Comparison of ENCODE assay signal across 8 cellular contexts in the genomic region with DNA sequence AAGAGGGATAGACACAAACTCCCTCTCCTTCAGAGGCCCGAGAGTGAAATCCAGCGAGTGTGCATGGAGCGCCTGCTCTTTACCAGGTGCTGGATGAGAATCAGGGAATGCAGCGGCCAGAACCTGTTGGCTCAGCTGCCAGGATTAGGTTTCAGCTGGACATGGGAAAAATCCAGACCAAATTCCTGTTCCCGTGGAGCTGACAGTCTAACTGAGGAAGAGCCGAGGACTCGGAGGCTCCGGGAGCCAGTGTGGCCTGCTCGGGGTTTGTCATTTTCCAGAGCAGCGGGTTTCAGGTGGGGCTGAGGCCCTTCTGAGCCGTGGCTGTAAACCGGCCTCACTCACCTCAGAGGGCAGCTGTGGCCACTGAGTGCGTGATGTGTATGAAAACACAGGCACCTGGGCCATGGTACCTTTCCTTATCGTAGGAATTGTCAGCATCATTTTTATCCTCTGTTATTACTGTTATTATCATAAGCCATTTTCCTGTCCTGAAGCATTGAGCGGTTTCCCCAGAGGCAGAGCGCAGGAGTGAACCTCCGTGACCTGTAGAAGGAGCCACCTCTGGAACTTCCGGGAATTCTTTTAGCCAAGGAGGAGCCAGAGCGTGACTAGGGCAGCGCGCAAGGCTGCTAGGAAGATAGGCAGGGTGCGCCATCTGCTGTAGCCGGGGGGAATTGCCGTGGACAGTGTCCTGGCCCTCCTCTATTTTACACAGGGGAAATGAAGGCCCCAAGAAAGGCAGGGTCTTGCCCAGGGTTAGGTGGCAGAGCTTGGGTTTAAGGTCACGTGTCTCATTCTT. TPM values are rescaled to one million over a fixed set of nuclear protein-coding genes. Genes with fewer than 3 reads are reported as not detected.
DNase-seq lines count a peak whose midpoint lies in the region; ATAC-seq and TF ChIP-seq lines count a peak whose summit lies in the region.

No MANE protein-coding gene starts in this region.

- TF ChIP-seq EP300 in esophagus muscularis mucosa (IDR thresholded peaks at IDR 0.05): no peak

- H3K27ac Mint-ChIP-seq in CD4-positive, CD25-positive, alpha-beta regulatory T cell: peak overlapping the region; percentile 92 to 97 (median 97)
- peak overlapping the region; percentile 95 to 99 (median 98) for H3K27ac Mint-ChIP-seq in naive B cell

- H3K9me3 ChIP-seq in CD4-positive, CD25-positive, alpha-beta regulatory T cell (ENCODE audit: control insufficient read depth in 2 of 2, low read length in 2 of 2): no peaks in the 10 kb centered on the region
- H3K9me3 ChIP-seq in PC-3 (ENCODE audit: low read length) (no peaks in the 10 kb centered on the region), esophagus muscularis mucosa (no peaks in the 10 kb centered on the region)

- H4K20me1 ChIP-seq in PC-3 (ENCODE audit: low read length): no peaks in the 10 kb centered on the region

- H3K27ac ChIP-seq in CD4-positive, CD25-positive, alpha-beta regulatory T cell (ENCODE audit: insufficient read depth, low read length, poor library complexity, severe bottlenecking): peak overlapping the region; percentile 58
- peak overlapping the region; percentile 65 for H3K27ac ChIP-seq in PC-3 (ENCODE audit: low read length)
- peak overlapping the region; percentile 84 to 92 (median 88) for H3K27ac ChIP-seq in esophagus muscularis mucosa (replicated peaks in 1 of 4)

- 25% methylated on average over 25 of the region's 25 CpGs for WGBS in esophagus muscularis mucosa

- H3K4me3 ChIP-seq in CD4-positive, CD25-positive, alpha-beta regulatory T cell (ENCODE audit: low read depth, low read length): peak overlapping the region; percentile 26
- H3K4me3 ChIP-seq in PC-3 (ENCODE audit: low read length): no peak overlapping the region
- peak overlapping the region; percentile 29 to 53 (median 43) for H3K4me3 ChIP-seq in esophagus muscularis mucosa

- H3F3A ChIP-seq in PC-3 (ENCODE audit: low read length, unreplicated experiment): no peaks in the 10 kb centered on the region

- peak overlapping the region; percentile 49 for H3K4me2 ChIP-seq in PC-3 (ENCODE audit: low read length)

- H3K4me3 Mint-ChIP-seq in CD4-positive, CD25-positive, alpha-beta regulatory T cell: peak overlapping the region in 2 of 4 donors; percentile 64 to 67
- H3K4me3 Mint-ChIP-seq in naive B cell: peak overlapping the region; percentile 61 to 89 (median 71)

- no peaks in the 10 kb centered on the region for H3K79me2 ChIP-seq in PC-3 (ENCODE audit: low read length)

- no peaks in the 10 kb centered on the region for H3K9me3 Mint-ChIP-seq in CD4-positive, CD25-positive, alpha-beta regulatory T cell
- peaks cover 0 to 5% (median 0%) of the 10 kb centered on the region in 7 donors for H3K9me3 Mint-ChIP-seq in naive B cell

- no peaks in the 10 kb centered on the region for H3K27me3 ChIP-seq in CD4-positive, CD25-positive, alpha-beta regulatory T cell (ENCODE audit: control insufficient read depth, insufficient read depth, low read length)
- no peaks in the 10 kb centered on the region for H3K27me3 ChIP-seq in PC-3 (ENCODE audit: low read length)
- H3K27me3 ChIP-seq in esophagus muscularis mucosa: no peaks in the 10 kb centered on the region

- CTCF ChIA-PET in PC-3 (lab: Charles Lee): interaction anchor here (0.6 to 0.7 kb wide), 2 partner anchors 134 to 224 kb away, joined by 4 read pairs; no protein-coding TSS in a partner anchor

- no peaks in the 10 kb centered on the region for H3K36me3 ChIP-seq in CD4-positive, CD25-positive, alpha-beta regulatory T cell (ENCODE audit: control insufficient read depth, insufficient read depth, low read length)
- no peaks in the 10 kb centered on the region; the same call in 1 of the 2 replicates for H3K36me3 ChIP-seq in PC-3 (ENCODE audit: low read depth, low read length)
- peaks cover 0 to 22% (median 12%) of the 10 kb centered on the region in 4 donors for H3K36me3 ChIP-seq in esophagus muscularis mucosa

- ATAC-seq in CD4-positive, CD25-positive, alpha-beta regulatory T cell (ENCODE audit: low read depth in 2 of 2): peak; percentile 92 to 94
- peak; percentile 74 for ATAC-seq in GM19467 (IDR thresholded peaks at IDR 0.05; ENCODE audit: unreplicated experiment)
- peak; percentile 97 for ATAC-seq in PC-3
- peak; percentile 90 to 91 for ATAC-seq in naive B cell (ENCODE audit: low read depth in 2 of 2)

- peaks cover 8 to 29% (median 12%) of the 10 kb centered on the region in 4 donors for H3K4me1 Mint-ChIP-seq in CD4-positive, CD25-positive, alpha-beta regulatory T cell
- peaks cover 41 to 67% (median 61%) of the 10 kb centered on the region in 3 donors for H3K4me1 Mint-ChIP-seq in naive B cell

- H3K9me2 ChIP-seq in PC-3 (replicated peaks; ENCODE audit: low read length): no peaks in the 10 kb centered on the region

- intact Hi-C loops in PC-3 (cut with micrococcal nuclease) (loop anchor here (1.0 to 2.0 kb wide), 6 partner anchors 37 to 393 kb away; a partner anchor contains a TSS), esophagus muscularis mucosa (cut with DNase I) (loop anchor here (2.0 to 10.0 kb wide), 5 partner anchors 79 to 395 kb away; a partner anchor contains a TSS)

- DNase-seq in CD4-positive, CD25-positive, alpha-beta regulatory T cell: peak; percentile 68 to 75 (median 74)
- DNase-seq in KBM-7: peak; percentile 92
- peak; percentile 94 for DNase-seq in PC-3
- peak; percentile 91 to 93 for DNase-seq in activated T-cell treated with anti-CD3 and anti-CD28 coated beads, Interleukin-2, amount 50 U/mL, for 48 hours
- DNase-seq in esophagus muscularis mucosa (ENCODE audit: extremely low spot score): peak; percentile 96
- DNase-seq in naive B cell: peak; percentile 75
- peak; percentile 61 to 65 for DNase-seq in stimulated activated CD8-positive, alpha-beta memory T cell treated with anti-CD3 and anti-CD28 coated beads, Interleukin-7, amount 100 ng/mL, for 48 hours (ENCODE audit: extremely low read depth in 1 of 2, low read depth in 1 of 2)

- TF ChIP-seq POLR2A in esophagus muscularis mucosa (IDR thresholded peaks at IDR 0.05; ENCODE audit: low read depth): no peak

- H3K36me3 Mint-ChIP-seq in CD4-positive, CD25-positive, alpha-beta regulatory T cell: peaks cover 4% of the 10 kb centered on the region
- H3K36me3 Mint-ChIP-seq in naive B cell: peaks cover 17 to 23% of the 10 kb centered on the region in 2 donors

- peak overlapping the region; percentile 59 for H3K9ac ChIP-seq in PC-3 (ENCODE audit: low read length)

- H2AFZ ChIP-seq in PC-3 (ENCODE audit: low read length): peak overlapping the region; percentile 71

- H3K4me1 ChIP-seq in CD4-positive, CD25-positive, alpha-beta regulatory T cell (ENCODE audit: control insufficient read depth, insufficient read depth, low read length, poor library complexity, severe bottlenecking): peaks cover 15% of the 10 kb centered on the region
- peaks cover 8% of the 10 kb centered on the region for H3K4me1 ChIP-seq in PC-3 (ENCODE audit: insufficient read depth, low read length)
- H3K4me1 ChIP-seq in esophagus muscularis mucosa: peaks cover 40 to 61% (median 56%) of the 10 kb centered on the region in 4 donors

- H3K27me3 Mint-ChIP-seq in CD4-positive, CD25-positive, alpha-beta regulatory T cell: no peaks in the 10 kb centered on the region
- no peaks in the 10 kb centered on the region for H3K27me3 Mint-ChIP-seq in naive B cell

- POLR2A ChIA-PET in PC-3 (lab: Charles Lee; ENCODE audit: unreplicated experiment): no interaction called here

- TSS peak; percentile 94 for BruUV-seq in PC-3 (replicated peaks; lab: Mats Ljungman, UMichigan)

- TF ChIP-seq CTCF in PC-3 (conservative IDR thresholded peaks at IDR 0.05; ENCODE audit: low read depth, low read length) (peak; percentile 98), esophagus muscularis mucosa (IDR thresholded peaks at IDR 0.05) (peak; percentile 98 to 100 (median 99))

- in situ Hi-C loops in KBM-7 (cut with MboI; ENCODE audit: low pct_unique_long_range_greater_than_20kb, low sequenced_read_pairs): no loop called here

RNA-seq across cellular contexts. Expression of a gene that starts 27.3 kb away (rescaled TPM):
- total RNA-seq in CD4-positive, CD25-positive, alpha-beta regulatory T cell: 0.44 TPM
- polyA plus RNA-seq in CD4-positive, CD25-positive, alpha-beta regulatory T cell: 1 to 10 TPM in 3 of 4 donors, under 1 TPM in 1; 0.73 to 1.6 (median 1.1) TPM
- 47.5 and 49.2 TPM in 2 replicates for total RNA-seq in PC-3 (2014; rRNA removed)
- 100 to 1,000 TPM; 305 to 398 (median 357) TPM for total RNA-seq in esophagus muscularis mucosa
- 100 to 1,000 TPM in 4 of 6 donors, 10 to 100 TPM in 2; 74.7 to 219 (median 103) TPM for polyA plus RNA-seq in naive B cell (ENCODE audit: low read depth in 6 of 6)

RNA-seq across cellular contexts. Expression of a gene that starts 41.8 kb away (rescaled TPM):
- total RNA-seq in CD4-positive, CD25-positive, alpha-beta regulatory T cell: 39.6 TPM
- polyA plus RNA-seq in CD4-positive, CD25-positive, alpha-beta regulatory T cell: 10 to 100 TPM; 28.1 to 41.3 (median 37.4) TPM
- total RNA-seq in PC-3 (2014; rRNA removed): 12.4 and 13.0 TPM in 2 replicates
- total RNA-seq in esophagus muscularis mucosa: 10 to 100 TPM in 3 of 4 donors, 1 to 10 TPM in 1; 9.6 to 18.4 (median 13.4) TPM
- polyA plus RNA-seq in naive B cell (ENCODE audit: low read depth in 6 of 6): 1 to 10 TPM; 1.7 to 7.6 (median 4.6) TPM

Comparison
In these comparisons a context has a peak if more than half of its experiments do, and no peak if none do; other contexts are left out.
1. RNA of a gene that starts 27.3 kb away (total RNA-seq): 305 to 398 TPM in esophagus muscularis mucosa and 47.5 to 49.2 TPM in PC-3; 0.44 TPM in CD4-positive, CD25-positive, alpha-beta regulatory T cell (single experiment); every median in the first group is over 10 times any median in the second.
2. Peak in every context shown above with its lines, with median percentiles within 50 percentile points of each other: ATAC-seq, DNase-seq and H3K27ac ChIP-seq.